9 cellular contexts compared by ENCODE assay signal in genomic region chr6:72623808-72624207, GRCh38. TPM values are rescaled to one million over a fixed set of nuclear protein-coding genes. Genes with fewer than 3 reads are reported as not detected.
DNase-seq lines count a peak whose midpoint lies in the region; ATAC-seq and TF ChIP-seq lines count a peak whose summit lies in the region.
"Had no signal": no experiment of that assay in that cellular context is flagged by ENCODE, and none has a peak within 500 bp of the region (broad histone marks: within the 10 kb centered on the region; RNA-seq: fewer than 3 reads in every experiment).

No MANE protein-coding gene starts in this region.

- peaks cover 49% of the 10 kb centered on the region for H3K4me1 Mint-ChIP-seq in CD8-positive, alpha-beta T cell (ENCODE audit: low read depth)
- H3K4me1 Mint-ChIP-seq in HFFc6 (ENCODE audit: low read depth) (peaks cover 77% of the 10 kb centered on the region), naive B cell (peaks cover 48 to 61% (median 53%) of the 10 kb centered on the region in 3 donors), Calu3 (ENCODE audit: low read depth, unreplicated experiment) (peaks cover 19% of the 10 kb centered on the region)
- peaks cover 56% of the 10 kb centered on the region for H3K4me1 Mint-ChIP-seq in activated CD4-positive, alpha-beta memory T cell treated with anti-CD3 and anti-CD28 coated beads for 36 hours (ENCODE audit: low read depth)

- no peak overlapping the region for H3K4me3 ChIP-seq in CD8-positive, alpha-beta T cell (ENCODE audit: low read depth, low read length)

- intact Hi-C loops in CD8-positive, alpha-beta T cell (cut with DNase I, micrococcal nuclease), result loop anchor here (5.0 to 10.0 kb wide), 4 partner anchors 841 to 1031 kb away; partner anchors contain the start of genes SLC17A5 (in 2 of the 2), EEF1A1 (in 1 of the 2) and MTO1 (in 1 of the 2)
- intact Hi-C loops in activated CD4-positive, alpha-beta memory T cell treated with anti-CD3 and anti-CD28 coated beads for 36 hours (cut with micrococcal nuclease), result loop anchor here (2.0 to 10.0 kb wide), 5 partner anchors 72 to 961 kb away; partner anchors contain the start of gene EEF1A1
- intact Hi-C loops in Calu3 (cut with micrococcal nuclease; ENCODE audit: unreplicated experiment), result loop anchor here (10.0 kb wide), 1 partner anchor 331 kb away; no protein-coding TSS in a partner anchor

- DNase-seq in CD8-positive, alpha-beta T cell, result no peak
- no peak for DNase-seq in HFFc6
- DNase-seq in activated CD4-positive, alpha-beta memory T cell treated with anti-CD3 and anti-CD28 coated beads for 36 hours, result no peak
- DNase-seq in naive B cell, result no peak
- DNase-seq in NCI-H345 (lab: John Stamatoyannopoulos, UW), result no peak
- no peak for DNase-seq in inferior parietal cortex (ENCODE audit: extremely low spot score)
- no peak for DNase-seq in mesenteric fat pad (ENCODE audit: low spot score)
- no peak for DNase-seq in Calu3

- no peak for ATAC-seq in CD8-positive, alpha-beta T cell
- no peak for ATAC-seq in naive B cell (ENCODE audit: low read depth in 2 of 2)

- TF ChIP-seq CTCF in CD8-positive, alpha-beta T cell (IDR thresholded peaks at IDR 0.05), result no peak
- TF ChIP-seq CTCF in HFFc6 (IDR thresholded peaks at IDR 0.05), result no peak
- TF ChIP-seq CTCF in Calu3 (IDR thresholded peaks at IDR 0.05; ENCODE audit: unreplicated experiment), result no peak

- POLR2A ChIA-PET in CD8-positive, alpha-beta T cell (lab: Charles Lee), result no interaction called here
- POLR2A ChIA-PET in activated CD4-positive, alpha-beta memory T cell treated with anti-CD3 and anti-CD28 coated beads for 36 hours (lab: Charles Lee), result no interaction called here

- peak overlapping the region; percentile 96 for H3K4me3 Mint-ChIP-seq in CD8-positive, alpha-beta T cell
- H3K4me3 Mint-ChIP-seq in HFFc6, result peak overlapping the region; percentile 96
- H3K4me3 Mint-ChIP-seq in activated CD4-positive, alpha-beta memory T cell treated with anti-CD3 and anti-CD28 coated beads for 36 hours, result peak overlapping the region; percentile 87
- H3K4me3 Mint-ChIP-seq in naive B cell, result peak overlapping the region; percentile 85 to 99 (median 98)
- H3K4me3 Mint-ChIP-seq in Calu3 (ENCODE audit: low read depth, unreplicated experiment), result no peak overlapping the region

- peaks cover 7% of the 10 kb centered on the region for H3K36me3 Mint-ChIP-seq in CD8-positive, alpha-beta T cell
- H3K36me3 Mint-ChIP-seq in HFFc6 (ENCODE audit: low read depth) (peaks cover 26% of the 10 kb centered on the region), naive B cell (no peaks in the 10 kb centered on the region), Calu3 (ENCODE audit: insufficient read depth, unreplicated experiment) (peaks cover 13% of the 10 kb centered on the region)
- H3K36me3 Mint-ChIP-seq in activated CD4-positive, alpha-beta memory T cell treated with anti-CD3 and anti-CD28 coated beads for 36 hours, result peaks cover 3% of the 10 kb centered on the region

- H3K36me3 ChIP-seq in CD8-positive, alpha-beta T cell (ENCODE audit: insufficient read depth, low read length), result no peaks in the 10 kb centered on the region
- H3K36me3 ChIP-seq: SJSA1 had no signal

- no peak overlapping the region for H3K27ac ChIP-seq in CD8-positive, alpha-beta T cell (ENCODE audit: low read depth, low read length)
- H3K27ac ChIP-seq: SJSA1 had no signal

- no peaks in the 10 kb centered on the region for H3K9me3 Mint-ChIP-seq in CD8-positive, alpha-beta T cell
- H3K9me3 Mint-ChIP-seq in HFFc6 (no peaks in the 10 kb centered on the region), naive B cell (no peaks in the 10 kb centered on the region), Calu3 (ENCODE audit: low read depth, unreplicated experiment) (no peaks in the 10 kb centered on the region)
- no peaks in the 10 kb centered on the region for H3K9me3 Mint-ChIP-seq in activated CD4-positive, alpha-beta memory T cell treated with anti-CD3 and anti-CD28 coated beads for 36 hours

- BruUV-seq in Calu3 (replicated peaks; lab: Mats Ljungman, UMichigan), result no TSS peak

- CTCF ChIA-PET in CD8-positive, alpha-beta T cell (lab: Charles Lee), result interaction anchor here (0.6 to 10.4 kb wide), 2 partner anchors 493 to 506 kb away, joined by 3 to 222 read pairs; no protein-coding TSS in a partner anchor
- CTCF ChIA-PET in activated CD4-positive, alpha-beta memory T cell treated with anti-CD3 and anti-CD28 coated beads for 36 hours (lab: Charles Lee), result no interaction called here
- CTCF ChIA-PET in Calu3 (lab: Charles Lee), result interaction anchor here (0.5 kb wide), 1 partner anchor 207 kb away, joined by 3 read pairs; no protein-coding TSS in a partner anchor

- no peaks in the 10 kb centered on the region for H3K9me3 ChIP-seq in CD8-positive, alpha-beta T cell (ENCODE audit: low read length)

- no peaks in the 10 kb centered on the region for H3K27me3 Mint-ChIP-seq in CD8-positive, alpha-beta T cell (ENCODE audit: low read depth)
- H3K27me3 Mint-ChIP-seq in HFFc6 (ENCODE audit: insufficient read depth) (no peaks in the 10 kb centered on the region), naive B cell (no peaks in the 10 kb centered on the region), Calu3 (ENCODE audit: unreplicated experiment) (no peaks in the 10 kb centered on the region)
- H3K27me3 Mint-ChIP-seq in activated CD4-positive, alpha-beta memory T cell treated with anti-CD3 and anti-CD28 coated beads for 36 hours, result peaks cover 2% of the 10 kb centered on the region

- H3K4me1 ChIP-seq in CD8-positive, alpha-beta T cell (ENCODE audit: insufficient read depth, low read length), result peaks cover 21% of the 10 kb centered on the region

- no peak overlapping the region for H3K27ac Mint-ChIP-seq in CD8-positive, alpha-beta T cell
- H3K27ac Mint-ChIP-seq in HFFc6 (peak overlapping the region; percentile 84; the same call in 1 of the 2 replicates), naive B cell (peak overlapping the region in 4 of 6 donors; percentile 9 to 96 (median 73)), Calu3 (ENCODE audit: unreplicated experiment) (no peak overlapping the region)
- H3K27ac Mint-ChIP-seq in activated CD4-positive, alpha-beta memory T cell treated with anti-CD3 and anti-CD28 coated beads for 36 hours, result no peak overlapping the region

- H3K27me3 ChIP-seq in CD8-positive, alpha-beta T cell (ENCODE audit: insufficient read depth, low read length), result no peaks in the 10 kb centered on the region

RNA-seq across cellular contexts. Expression of gene KCNQ5, which starts 1.9 kb away (rescaled TPM):
- total RNA-seq in CD8-positive, alpha-beta T cell, result 1 to 10 TPM; 3.5 to 3.8 TPM
- 10 to 100 TPM; 16.3 to 35.5 (median 20.2) TPM for total RNA-seq in HFFc6 (2021; fragmentation: NEBNext Ultra II Directional; extraction: Animal tissue kit (Norgen Biotek cat#: 25700))
- total RNA-seq in activated CD4-positive, alpha-beta memory T cell treated with anti-CD3 and anti-CD28 coated beads for 36 hours, result 1 to 10 TPM; 4.5 to 5.2 TPM
- 1 to 10 TPM in 5 of 6 donors, under 1 TPM in 1; 0.29 to 7.1 (median 4.9) TPM for polyA plus RNA-seq in naive B cell (ENCODE audit: low read depth in 6 of 6)
- total RNA-seq in mesenteric fat pad, result not detected
- total RNA-seq in Calu3 (2022), result 0.10 TPM in 1 of 2 replicates, not detected in the other

Comparison
In these comparisons a context has a peak if more than half of its experiments do, and no peak if none do; other contexts are left out.
1. H3K27ac Mint-ChIP-seq: peak in HFFc6 (single experiment) and naive B cell (4 of 6); none in CD8-positive, alpha-beta T cell (single experiment), activated CD4-positive, alpha-beta memory T cell treated with anti-CD3 and anti-CD28 coated beads for 36 hours (single experiment) and Calu3 (single experiment).